Comparison of ENCODE assay signal across 1 cellular context in the genomic region with DNA sequence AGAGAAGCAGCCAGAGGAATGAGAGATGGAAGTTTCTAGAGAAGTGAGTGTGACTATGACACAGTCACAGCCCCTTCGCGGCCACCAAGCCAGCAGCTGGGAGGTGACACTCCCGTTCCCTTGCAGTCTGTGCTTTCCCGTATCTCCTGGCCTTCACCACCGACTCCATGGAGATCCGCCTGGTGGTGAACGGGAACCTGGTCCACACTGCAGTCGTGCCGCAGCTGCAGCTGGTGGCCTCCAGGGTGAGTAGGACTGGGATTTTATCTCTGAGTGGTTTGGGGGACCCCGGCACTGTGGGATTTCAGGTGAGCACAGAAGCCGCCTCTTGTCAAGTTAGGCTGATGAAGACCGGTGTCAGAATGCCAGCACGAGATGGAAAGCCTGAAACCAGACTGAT.
A peak's percentile ranks its signal among the peaks of the same experiment; 100 is the strongest.
TF ChIP-seq lines count a peak whose summit lies in the region.

No MANE protein-coding gene starts in this region.

TF ChIP-seq in GM23338, 12 proteins besides CTCF, POLR2A, EP300 and RAD21:
- TF ChIP-seq, protein P1, sequence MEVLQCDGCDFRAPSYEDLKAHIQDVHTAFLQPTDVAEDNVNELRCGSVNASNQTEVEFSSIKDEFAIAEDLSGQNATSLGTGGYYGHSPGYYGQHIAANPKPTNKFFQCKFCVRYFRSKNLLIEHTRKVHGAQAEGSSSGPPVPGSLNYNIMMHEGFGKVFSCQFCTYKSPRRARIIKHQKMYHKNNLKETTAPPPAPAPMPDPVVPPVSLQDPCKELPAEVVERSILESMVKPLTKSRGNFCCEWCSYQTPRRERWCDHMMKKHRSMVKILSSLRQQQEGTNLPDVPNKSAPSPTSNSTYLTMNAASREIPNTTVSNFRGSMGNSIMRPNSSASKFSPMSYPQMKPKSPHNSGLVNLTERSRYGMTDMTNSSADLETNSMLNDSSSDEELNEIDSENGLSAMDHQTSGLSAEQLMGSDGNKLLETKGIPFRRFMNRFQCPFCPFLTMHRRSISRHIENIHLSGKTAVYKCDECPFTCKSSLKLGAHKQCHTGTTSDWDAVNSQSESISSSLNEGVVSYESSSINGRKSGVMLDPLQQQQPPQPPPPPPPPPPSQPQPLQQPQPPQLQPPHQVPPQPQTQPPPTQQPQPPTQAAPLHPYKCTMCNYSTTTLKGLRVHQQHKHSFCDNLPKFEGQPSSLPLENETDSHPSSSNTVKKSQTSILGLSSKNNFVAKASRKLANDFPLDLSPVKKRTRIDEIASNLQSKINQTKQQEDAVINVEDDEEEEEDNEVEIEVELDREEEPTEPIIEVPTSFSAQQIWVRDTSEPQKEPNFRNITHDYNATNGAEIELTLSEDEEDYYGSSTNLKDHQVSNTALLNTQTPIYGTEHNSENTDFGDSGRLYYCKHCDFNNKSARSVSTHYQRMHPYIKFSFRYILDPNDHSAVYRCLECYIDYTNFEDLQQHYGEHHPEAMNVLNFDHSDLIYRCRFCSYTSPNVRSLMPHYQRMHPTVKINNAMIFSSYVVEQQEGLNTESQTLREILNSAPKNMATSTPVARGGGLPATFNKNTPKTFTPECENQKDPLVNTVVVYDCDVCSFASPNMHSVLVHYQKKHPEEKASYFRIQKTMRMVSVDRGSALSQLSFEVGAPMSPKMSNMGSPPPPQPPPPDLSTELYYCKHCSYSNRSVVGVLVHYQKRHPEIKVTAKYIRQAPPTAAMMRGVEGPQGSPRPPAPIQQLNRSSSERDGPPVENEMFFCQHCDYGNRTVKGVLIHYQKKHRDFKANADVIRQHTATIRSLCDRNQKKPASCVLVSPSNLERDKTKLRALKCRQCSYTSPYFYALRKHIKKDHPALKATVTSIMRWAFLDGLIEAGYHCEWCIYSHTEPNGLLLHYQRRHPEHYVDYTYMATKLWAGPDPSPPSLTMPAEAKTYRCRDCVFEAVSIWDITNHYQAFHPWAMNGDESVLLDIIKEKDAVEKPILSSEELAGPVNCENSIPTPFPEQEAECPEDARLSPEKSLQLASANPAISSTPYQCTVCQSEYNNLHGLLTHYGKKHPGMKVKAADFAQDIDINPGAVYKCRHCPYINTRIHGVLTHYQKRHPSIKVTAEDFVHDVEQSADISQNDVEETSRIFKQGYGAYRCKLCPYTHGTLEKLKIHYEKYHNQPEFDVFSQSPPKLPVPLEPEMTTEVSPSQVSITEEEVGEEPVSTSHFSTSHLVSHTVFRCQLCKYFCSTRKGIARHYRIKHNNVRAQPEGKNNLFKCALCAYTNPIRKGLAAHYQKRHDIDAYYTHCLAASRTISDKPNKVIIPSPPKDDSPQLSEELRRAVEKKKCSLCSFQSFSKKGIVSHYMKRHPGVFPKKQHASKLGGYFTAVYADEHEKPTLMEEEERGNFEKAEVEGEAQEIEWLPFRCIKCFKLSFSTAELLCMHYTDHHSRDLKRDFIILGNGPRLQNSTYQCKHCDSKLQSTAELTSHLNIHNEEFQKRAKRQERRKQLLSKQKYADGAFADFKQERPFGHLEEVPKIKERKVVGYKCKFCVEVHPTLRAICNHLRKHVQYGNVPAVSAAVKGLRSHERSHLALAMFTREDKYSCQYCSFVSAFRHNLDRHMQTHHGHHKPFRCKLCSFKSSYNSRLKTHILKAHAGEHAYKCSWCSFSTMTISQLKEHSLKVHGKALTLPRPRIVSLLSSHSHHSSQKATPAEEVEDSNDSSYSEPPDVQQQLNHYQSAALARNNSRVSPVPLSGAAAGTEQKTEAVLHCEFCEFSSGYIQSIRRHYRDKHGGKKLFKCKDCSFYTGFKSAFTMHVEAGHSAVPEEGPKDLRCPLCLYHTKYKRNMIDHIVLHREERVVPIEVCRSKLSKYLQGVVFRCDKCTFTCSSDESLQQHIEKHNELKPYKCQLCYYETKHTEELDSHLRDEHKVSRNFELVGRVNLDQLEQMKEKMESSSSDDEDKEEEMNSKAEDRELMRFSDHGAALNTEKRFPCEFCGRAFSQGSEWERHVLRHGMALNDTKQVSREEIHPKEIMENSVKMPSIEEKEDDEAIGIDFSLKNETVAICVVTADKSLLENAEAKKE (CRISPR knock-in tag; IDR thresholded peaks at IDR 0.05), result peak; percentile 66; the same call in 1 of the 2 replicates
- no peak for TF ChIP-seq STAT1 (IDR thresholded peaks at IDR 0.05; ENCODE audit: unreplicated experiment)
- TF ChIP-seq, protein P2, sequence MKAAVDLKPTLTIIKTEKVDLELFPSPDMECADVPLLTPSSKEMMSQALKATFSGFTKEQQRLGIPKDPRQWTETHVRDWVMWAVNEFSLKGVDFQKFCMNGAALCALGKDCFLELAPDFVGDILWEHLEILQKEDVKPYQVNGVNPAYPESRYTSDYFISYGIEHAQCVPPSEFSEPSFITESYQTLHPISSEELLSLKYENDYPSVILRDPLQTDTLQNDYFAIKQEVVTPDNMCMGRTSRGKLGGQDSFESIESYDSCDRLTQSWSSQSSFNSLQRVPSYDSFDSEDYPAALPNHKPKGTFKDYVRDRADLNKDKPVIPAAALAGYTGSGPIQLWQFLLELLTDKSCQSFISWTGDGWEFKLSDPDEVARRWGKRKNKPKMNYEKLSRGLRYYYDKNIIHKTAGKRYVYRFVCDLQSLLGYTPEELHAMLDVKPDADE (IDR thresholded peaks at IDR 0.05), result no peak
